ENCODE assay signal across 2 cellular contexts in genomic region chr3:4996223-4996765, GRCh38.
TF ChIP-seq lines count a peak whose summit lies in the region.

No MANE protein-coding gene starts in this region.

TF ChIP-seq in A549, 52 proteins besides CTCF, POLR2A, EP300 and RAD21:
- TF ChIP-seq KDM1A (IDR thresholded peaks at IDR 0.05; ENCODE audit: low read depth): no peak
- TF ChIP-seq MAFK (IDR thresholded peaks at IDR 0.05; ENCODE audit: partially characterized antibody): peak; percentile 94

TF ChIP-seq in IMR-90, 13 proteins besides CTCF, POLR2A, EP300 and RAD21 (continued from another document):
- TF ChIP-seq CEBPB (IDR thresholded peaks at IDR 0.05; ENCODE audit: low read depth, low read length): no peak
